Comparison of ENCODE assay signal across 23 cellular contexts in genomic region chr2:120432293-120432975, GRCh38.
DNase-seq lines count a peak whose midpoint lies in the region; ATAC-seq and TF ChIP-seq lines count a peak whose summit lies in the region.
"Had no signal": no experiment of that assay in that cellular context is flagged by ENCODE, and none has a peak within 500 bp of the region (broad histone marks: within the 10 kb centered on the region; RNA-seq: fewer than 3 reads in every experiment).

No MANE protein-coding gene starts in this region.

- H3K4ac ChIP-seq in H9 (ENCODE audit: low read depth, low read length): no peak overlapping the region

- TF ChIP-seq POLR2A in body of pancreas (IDR thresholded peaks at IDR 0.05): no peak

- no peak overlapping the region for H2BK120ac ChIP-seq in H9 (ENCODE audit: low read depth, low read length, poor library complexity, severe bottlenecking)

- H3K4me1 ChIP-seq in H9 (ENCODE audit: insufficient read depth, low read length) (peaks cover 11% of the 10 kb centered on the region; the same call in 1 of the 2 replicates), endodermal cell (ENCODE audit: control insufficient read depth, insufficient read depth, low read length) (no peaks in the 10 kb centered on the region), body of pancreas (no peaks in the 10 kb centered on the region)
- H3K4me1 ChIP-seq: SJCRH30 had no signal

- H3K9me3 ChIP-seq in H9 (ENCODE audit: control insufficient read depth, low read depth, low read length): no peaks in the 10 kb centered on the region
- H3K9me3 ChIP-seq in endodermal cell (ENCODE audit: control insufficient read depth, low read length): no peaks in the 10 kb centered on the region
- no peaks in the 10 kb centered on the region for H3K9me3 ChIP-seq in body of pancreas
- H3K9me3 ChIP-seq: SJCRH30 had no signal

- H3K14ac ChIP-seq in H9 (ENCODE audit: insufficient read depth, low read length): no peak overlapping the region

- H3K27me3 Mint-ChIP-seq in H9 (ENCODE audit: low read depth) (peaks cover 90% of the 10 kb centered on the region), endodermal cell (ENCODE audit: insufficient read depth) (peaks cover 25% of the 10 kb centered on the region)
- peaks cover 41% of the 10 kb centered on the region for H3K27me3 Mint-ChIP-seq in stimulated activated memory B cell treated with anti-CD40 and anti-IgM and Interleukin-4, amounts not matched to agents 10 μg/mL and 1 μg/mL and 100 μg/mL, for 72 hours

- H3K27ac Mint-ChIP-seq in H9: no peak overlapping the region
- H3K27ac Mint-ChIP-seq in endodermal cell: no peak overlapping the region
- no peak overlapping the region for H3K27ac Mint-ChIP-seq in stimulated activated memory B cell treated with anti-CD40 and anti-IgM and Interleukin-4, amounts not matched to agents 10 μg/mL and 1 μg/mL and 100 μg/mL, for 72 hours
- H3K27ac Mint-ChIP-seq: GM23338, IgD-negative memory B cell had no signal

- intact Hi-C loops in body of pancreas (cut with DNase I): no loop called here

- no peak overlapping the region for H3K27ac ChIP-seq in H9 (ENCODE audit: insufficient read length, low read depth, low read length)
- H3K27ac ChIP-seq in endodermal cell (ENCODE audit: low read depth, low read length): no peak overlapping the region
- no peak overlapping the region for H3K27ac ChIP-seq in body of pancreas
- H3K27ac ChIP-seq: SJCRH30 had no signal

- H3K4me3 Mint-ChIP-seq in H9 (no peak overlapping the region), endodermal cell (no peak overlapping the region)
- no peak overlapping the region for H3K4me3 Mint-ChIP-seq in stimulated activated memory B cell treated with anti-CD40 and anti-IgM and Interleukin-4, amounts not matched to agents 10 μg/mL and 1 μg/mL and 100 μg/mL, for 72 hours
- H3K4me3 Mint-ChIP-seq: CD4-positive, alpha-beta memory T cell; GM23338; IgD-negative memory B cell had no signal

- peaks cover 46 to 52% of the 10 kb centered on the region in 2 experiments for H3K4me1 Mint-ChIP-seq in H9
- peaks cover 7% of the 10 kb centered on the region for H3K4me1 Mint-ChIP-seq in endodermal cell
- no peaks in the 10 kb centered on the region for H3K4me1 Mint-ChIP-seq in stimulated activated memory B cell treated with anti-CD40 and anti-IgM and Interleukin-4, amounts not matched to agents 10 μg/mL and 1 μg/mL and 100 μg/mL, for 72 hours
- H3K4me1 Mint-ChIP-seq: CD4-positive, alpha-beta memory T cell; IgD-negative memory B cell had no signal

- H2BK20ac ChIP-seq in H9 (ENCODE audit: low read depth, low read length, poor library complexity, severe bottlenecking): no peak overlapping the region

- no peak overlapping the region for H2AFZ ChIP-seq in H9 (ENCODE audit: low read length)
- H2AFZ ChIP-seq: GM23338 had no signal

- no peak overlapping the region for H3K4me2 ChIP-seq in H9 (ENCODE audit: insufficient read depth, insufficient read length, low read length)
- H3K4me2 ChIP-seq: GM23338 had no signal

- H3K9ac ChIP-seq in H9 (ENCODE audit: extremely low read depth, insufficient read length, low read length): no peak overlapping the region
- H3K9ac ChIP-seq in endodermal cell (ENCODE audit: extremely low read depth, low read length, poor library complexity, severe bottlenecking): no peak overlapping the region

- TF ChIP-seq CTCF in H9 (conservative IDR thresholded peaks at IDR 0.05) (no peak), endodermal cell (conservative IDR thresholded peaks at IDR 0.05) (no peak), body of pancreas (IDR thresholded peaks at IDR 0.05) (no peak)

- H3K36me3 ChIP-seq in endodermal cell (ENCODE audit: control insufficient read depth, insufficient read depth, low read length): no peaks in the 10 kb centered on the region
- no peaks in the 10 kb centered on the region for H3K36me3 ChIP-seq in body of pancreas (replicated peaks in 1 of 2; ENCODE audit: insufficient read depth in 1 of 2, low read depth in 2 of 2)
- H3K36me3 ChIP-seq: SJCRH30 had no signal

- H3K4me3 ChIP-seq in endodermal cell (ENCODE audit: low read length) (no peak overlapping the region), body of pancreas (no peak overlapping the region)
- H3K4me3 ChIP-seq: GM12878, GM23338, SJCRH30 had no signal

- H3K23ac ChIP-seq in H9 (ENCODE audit: insufficient read length, low read depth, low read length): no peak overlapping the region

- no peak overlapping the region for H2AK5ac ChIP-seq in H9 (ENCODE audit: insufficient read length, low read length)

- no peak overlapping the region for H4K8ac ChIP-seq in H9 (replicated peaks; ENCODE audit: insufficient read length, low read depth, low read length)

- DNase-seq in NCI-H2196 (lab: John Stamatoyannopoulos, UW; ENCODE audit: unreplicated experiment) (peak; percentile 15), NCI-H2196 treated with DMSO at 0.1 percent for 48 hours (lab: John Stamatoyannopoulos, UW; ENCODE audit: unreplicated experiment) (no peak), H9 (peak; percentile 34), endodermal cell (peak; percentile 48), NCI-H82 treated with DMSO at 0.1 percent for 48 hours (lab: John Stamatoyannopoulos, UW; ENCODE audit: unreplicated experiment) (no peak), body of pancreas (no peak), DMS114 treated with DMSO at 0.1 percent for 48 hours (lab: John Stamatoyannopoulos, UW; ENCODE audit: unreplicated experiment) (no peak)
- DNase-seq: Calu3; CD4-positive, alpha-beta memory T cell; DMS53; EL; Karpas-422; NCI-H1048; NCI-H1436; NCI-H1930; NCI-H2171 treated with DMSO at 0.1 percent for 48 hours; NCI-H748 treated with DMSO at 0.1 percent for 48 hours; PC-3; SJCRH30 had no signal

- H4K91ac ChIP-seq in H9 (ENCODE audit: insufficient read length, low read depth, low read length): no peak overlapping the region

- no peaks in the 10 kb centered on the region for H3K23me2 ChIP-seq in H9 (ENCODE audit: insufficient read length, low read depth, low read length, poor library complexity, severe bottlenecking)

- H3K79me1 ChIP-seq in H9 (ENCODE audit: insufficient read depth, low read depth, low read length, poor library complexity, severe bottlenecking): no peaks in the 10 kb centered on the region

- no peak overlapping the region for H3K18ac ChIP-seq in H9 (ENCODE audit: insufficient read length, low read depth, low read length)

- H3K27me3 ChIP-seq in H9 (ENCODE audit: insufficient read depth, low read length) (no peaks in the 10 kb centered on the region), endodermal cell (ENCODE audit: control insufficient read depth, insufficient read depth, low read length, poor library complexity, severe bottlenecking) (peaks cover 29% of the 10 kb centered on the region), body of pancreas (no peaks in the 10 kb centered on the region)
- H3K27me3 ChIP-seq: SJCRH30 had no signal

- no peaks in the 10 kb centered on the region for H4K20me1 ChIP-seq in H9 (ENCODE audit: control insufficient read depth, insufficient read depth, insufficient read length)

- peak; percentile 21 for ATAC-seq in stimulated activated memory B cell treated with anti-CD40 and anti-IgM and Interleukin-4, amounts not matched to agents 10 μg/mL and 1 μg/mL and 100 μg/mL, for 72 hours
- no peak for ATAC-seq in body of pancreas
- ATAC-seq: GM12878, GM23338, PC-3 had no signal

- H3K9me3 Mint-ChIP-seq in H9 (no peaks in the 10 kb centered on the region; a peak in 1 of 5 replicates), endodermal cell (no peaks in the 10 kb centered on the region)
- H3K9me3 Mint-ChIP-seq in stimulated activated memory B cell treated with anti-CD40 and anti-IgM and Interleukin-4, amounts not matched to agents 10 μg/mL and 1 μg/mL and 100 μg/mL, for 72 hours: no peaks in the 10 kb centered on the region
- H3K9me3 Mint-ChIP-seq: GM23338, IgD-negative memory B cell had no signal

- no peak overlapping the region for H3K56ac ChIP-seq in H9 (ENCODE audit: insufficient read length, low read depth, low read length)

- H2BK15ac ChIP-seq in H9 (ENCODE audit: low read depth, low read length): no peak overlapping the region

- H2BK5ac ChIP-seq in H9 (ENCODE audit: insufficient read length, low read length): no peak overlapping the region

- no peak overlapping the region for H3T11ph ChIP-seq in H9 (ENCODE audit: low read length)

- no peak overlapping the region for H4K5ac ChIP-seq in H9 (ENCODE audit: insufficient read length, low read depth, low read length)

- no peaks in the 10 kb centered on the region for H3K36me3 Mint-ChIP-seq in H9 (ENCODE audit: insufficient read depth in 1 of 3, low read depth in 3 of 3)
- H3K36me3 Mint-ChIP-seq in endodermal cell (ENCODE audit: low read depth): no peaks in the 10 kb centered on the region
- no peaks in the 10 kb centered on the region for H3K36me3 Mint-ChIP-seq in stimulated activated memory B cell treated with anti-CD40 and anti-IgM and Interleukin-4, amounts not matched to agents 10 μg/mL and 1 μg/mL and 100 μg/mL, for 72 hours
- H3K36me3 Mint-ChIP-seq: CD4-positive, alpha-beta memory T cell; IgD-negative memory B cell had no signal

- WGBS in H9 (ENCODE audit: extremely low coverage, insufficient read length, low lambda C conversion rate): no CpG with 5 or more reads among the region's 24 CpGs
- 92 to 94% methylated on average over 13 to 23 of the region's 24 CpGs for WGBS in endodermal cell (ENCODE audit: insufficient coverage in 1 of 2, insufficient read length in 1 of 2), 2 experiments
- 92 to 93% methylated on average over 18 to 23 of the region's 24 CpGs for WGBS in body of pancreas, 2 donors

- H2BK12ac ChIP-seq in H9 (ENCODE audit: insufficient read length, low read depth, low read length): no peak overlapping the region

- no peaks in the 10 kb centered on the region for H3K79me2 ChIP-seq in H9 (ENCODE audit: insufficient read depth, low read length)

Comparison
In these comparisons a context has a peak if more than half of its experiments do, and no peak if none do; other contexts are left out.
1. DNase-seq: peak in NCI-H2196 (single experiment), H9 (single experiment) and endodermal cell (single experiment); none in NCI-H2196 treated with DMSO at 0.1 percent for 48 hours (single experiment), NCI-H82 treated with DMSO at 0.1 percent for 48 hours (single experiment), body of pancreas (0 of 4) and DMS114 treated with DMSO at 0.1 percent for 48 hours (single experiment).